In genomic region chr2:240689975-240690374, GRCh38 we compare ENCODE assay signal across 24 cellular contexts. TPM values are rescaled to one million over a fixed set of nuclear protein-coding genes. Genes with fewer than 3 reads are reported as not detected.
"Had no signal": no experiment of that assay in that cellular context is flagged by ENCODE, and none has a peak within 500 bp of the region (broad histone marks: within the 10 kb centered on the region; RNA-seq: fewer than 3 reads in every experiment).

No MANE protein-coding gene starts in this region.

- H3K27me3 Mint-ChIP-seq: activated T-cell treated with anti-CD3 and anti-CD28 coated beads, Interleukin-2, amount 50 U/mL, for 24 hours had no signal

- ATAC-seq: foreskin keratinocyte, left lung had no signal

- H3K4me3 ChIP-seq: adrenal gland, left lung, prostate gland, right atrium auricular region, tibial artery had no signal

- DNase-seq: activated CD4-positive, alpha-beta T cell treated with anti-CD3 and anti-CD28 coated beads, Interleukin-2, amount 50 U/mL, for 1 hour; activated naive CD4-positive, alpha-beta T cell treated with anti-CD3 and anti-CD28 coated beads, Interleukin-2, amount 10 ng/mL, durations not matched to agents 7 days and 5 days; foreskin keratinocyte; glutamatergic neuron; hypothalamus; occipital lobe; stimulated activated CD4-positive, alpha-beta T cell treated with anti-CD3 and anti-CD28 coated beads, Interleukin-2, amount 100 ng/mL, for 24 hours; stimulated activated naive CD4-positive, alpha-beta T cell treated with Interleukin-2 at 50 U/mL for 16 hours; T1000; tibial artery had no signal

- H3K27ac Mint-ChIP-seq: activated naive CD4-positive, alpha-beta T cell treated with anti-CD3 and anti-CD28 coated beads, Interleukin-2, amount 10 ng/mL, durations not matched to agents 7 days and 5 days; activated T-cell treated with anti-CD3 and anti-CD28 coated beads, Interleukin-2, amount 50 U/mL, for 24 hours; activated T-helper 2 cell treated with anti-CD3 and anti-CD28 coated beads, Interferon-gamma antibody, Interleukin-2, Interleukin-4, amounts not matched to agents 10 μg/mL and 5 μg/mL and 100 μg/mL, durations not matched to agents 14 hours and 24 hours and 36 hours; dendritic cell treated with granulocyte-macrophage colony-stimulating factor and Interleukin-4, amounts not matched to agents 40 ng/mL and 50 ng/mL, for 4 days had no signal

- H3K36me3 Mint-ChIP-seq: activated naive CD4-positive, alpha-beta T cell treated with anti-CD3 and anti-CD28 coated beads, Interleukin-2, amount 10 ng/mL, durations not matched to agents 7 days and 5 days had no signal

- H3K9me3 Mint-ChIP-seq: activated naive CD4-positive, alpha-beta T cell treated with anti-CD3 and anti-CD28 coated beads, Interleukin-2, amount 10 ng/mL, durations not matched to agents 7 days and 5 days; activated T-cell treated with anti-CD3 and anti-CD28 coated beads, Interleukin-2, amount 50 U/mL, for 24 hours; activated T-helper 2 cell treated with anti-CD3 and anti-CD28 coated beads, Interferon-gamma antibody, Interleukin-2, Interleukin-4, amounts not matched to agents 10 μg/mL and 5 μg/mL and 100 μg/mL, durations not matched to agents 14 hours and 24 hours and 36 hours; dendritic cell treated with granulocyte-macrophage colony-stimulating factor and Interleukin-4, amounts not matched to agents 40 ng/mL and 50 ng/mL, for 4 days had no signal

- H3K27ac ChIP-seq: adrenal gland, epithelial cell of prostate, foreskin keratinocyte, left lung, prostate gland, right atrium auricular region, tibial artery had no signal

- H3K27me3 ChIP-seq: adrenal gland, right atrium auricular region had no signal

- H3K9me3 ChIP-seq: adrenal gland, left lung, prostate gland, right atrium auricular region, tibial artery had no signal

- H3K4me3 Mint-ChIP-seq: activated naive CD4-positive, alpha-beta T cell treated with anti-CD3 and anti-CD28 coated beads, Interleukin-2, amount 10 ng/mL, durations not matched to agents 7 days and 5 days; dendritic cell treated with granulocyte-macrophage colony-stimulating factor and Interleukin-4, amounts not matched to agents 40 ng/mL and 50 ng/mL, for 4 days had no signal

RNA-seq across cellular contexts. Expression of gene AQP12A, which starts 1.7 kb away (rescaled TPM):
- total RNA-seq: activated T-helper 2 cell treated with anti-CD3 and anti-CD28 coated beads, Interferon-gamma antibody, Interleukin-2, Interleukin-4, amounts not matched to agents 10 μg/mL and 5 μg/mL and 100 μg/mL, durations not matched to agents 14 hours and 24 hours and 36 hours; adrenal gland; astrocyte; bronchial epithelial cell; fibroblast of lung; foreskin keratinocyte; left lung; mononuclear cell; occipital lobe; prostate gland; right atrium auricular region; subcutaneous adipose tissue; T-helper 1 cell treated with Interleukin-12 subunit alpha and Interleukin-12 subunit beta and Interleukin-4 antibody, amounts not matched to agents 30 ng/mL and 1 ng/mL, for 36 hours had no signal

RNA-seq across cellular contexts. Expression of gene AQP12B, which starts 7.3 kb away (rescaled TPM):
- total RNA-seq: activated T-helper 2 cell treated with anti-CD3 and anti-CD28 coated beads, Interferon-gamma antibody, Interleukin-2, Interleukin-4, amounts not matched to agents 10 μg/mL and 5 μg/mL and 100 μg/mL, durations not matched to agents 14 hours and 24 hours and 36 hours; adrenal gland; astrocyte; bronchial epithelial cell; fibroblast of lung; foreskin keratinocyte; left lung; mononuclear cell; occipital lobe; prostate gland; right atrium auricular region; subcutaneous adipose tissue; T-helper 1 cell treated with Interleukin-12 subunit alpha and Interleukin-12 subunit beta and Interleukin-4 antibody, amounts not matched to agents 30 ng/mL and 1 ng/mL, for 36 hours had no signal
